Comparison of ENCODE assay signal across 1 cellular context in the genomic region with DNA sequence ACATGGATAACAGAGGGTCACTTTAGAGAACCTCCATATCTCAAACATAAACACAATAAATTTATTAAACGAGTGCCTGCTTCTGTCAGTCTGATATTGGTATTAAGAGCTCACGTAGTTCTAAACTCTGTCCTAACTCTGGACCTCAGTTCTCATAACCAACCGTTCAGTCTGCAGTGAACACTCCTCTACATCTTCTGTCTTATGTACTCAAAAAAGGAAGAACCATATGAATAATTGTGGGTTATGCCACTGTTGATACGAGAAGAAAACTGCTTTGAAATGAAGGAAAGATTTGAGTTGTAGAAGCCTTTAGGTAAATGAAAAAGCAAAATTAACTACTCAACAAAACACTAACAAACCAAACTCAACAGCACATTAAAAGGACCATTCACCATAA.
TF ChIP-seq lines count a peak whose summit lies in the region.

No MANE protein-coding gene starts in this region.

TF ChIP-seq in GM12878, 131 proteins besides CTCF, POLR2A, EP300 and RAD21 (continued from another document):
- TF ChIP-seq, protein P1, sequence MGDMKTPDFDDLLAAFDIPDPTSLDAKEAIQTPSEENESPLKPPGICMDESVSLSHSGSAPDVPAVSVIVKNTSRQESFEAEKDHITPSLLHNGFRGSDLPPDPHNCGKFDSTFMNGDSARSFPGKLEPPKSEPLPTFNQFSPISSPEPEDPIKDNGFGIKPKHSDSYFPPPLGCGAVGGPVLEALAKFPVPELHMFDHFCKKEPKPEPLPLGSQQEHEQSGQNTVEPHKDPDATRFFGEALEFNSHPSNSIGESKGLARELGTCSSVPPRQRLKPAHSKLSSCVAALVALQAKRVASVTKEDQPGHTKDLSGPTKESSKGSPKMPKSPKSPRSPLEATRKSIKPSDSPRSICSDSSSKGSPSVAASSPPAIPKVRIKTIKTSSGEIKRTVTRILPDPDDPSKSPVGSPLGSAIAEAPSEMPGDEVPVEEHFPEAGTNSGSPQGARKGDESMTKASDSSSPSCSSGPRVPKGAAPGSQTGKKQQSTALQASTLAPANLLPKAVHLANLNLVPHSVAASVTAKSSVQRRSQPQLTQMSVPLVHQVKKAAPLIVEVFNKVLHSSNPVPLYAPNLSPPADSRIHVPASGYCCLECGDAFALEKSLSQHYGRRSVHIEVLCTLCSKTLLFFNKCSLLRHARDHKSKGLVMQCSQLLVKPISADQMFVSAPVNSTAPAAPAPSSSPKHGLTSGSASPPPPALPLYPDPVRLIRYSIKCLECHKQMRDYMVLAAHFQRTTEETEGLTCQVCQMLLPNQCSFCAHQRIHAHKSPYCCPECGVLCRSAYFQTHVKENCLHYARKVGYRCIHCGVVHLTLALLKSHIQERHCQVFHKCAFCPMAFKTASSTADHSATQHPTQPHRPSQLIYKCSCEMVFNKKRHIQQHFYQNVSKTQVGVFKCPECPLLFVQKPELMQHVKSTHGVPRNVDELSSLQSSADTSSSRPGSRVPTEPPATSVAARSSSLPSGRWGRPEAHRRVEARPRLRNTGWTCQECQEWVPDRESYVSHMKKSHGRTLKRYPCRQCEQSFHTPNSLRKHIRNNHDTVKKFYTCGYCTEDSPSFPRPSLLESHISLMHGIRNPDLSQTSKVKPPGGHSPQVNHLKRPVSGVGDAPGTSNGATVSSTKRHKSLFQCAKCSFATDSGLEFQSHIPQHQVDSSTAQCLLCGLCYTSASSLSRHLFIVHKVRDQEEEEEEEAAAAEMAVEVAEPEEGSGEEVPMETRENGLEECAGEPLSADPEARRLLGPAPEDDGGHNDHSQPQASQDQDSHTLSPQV (IDR thresholded peaks at IDR 0.05) = no peak
- TF ChIP-seq ETV6 (conservative IDR thresholded peaks at IDR 0.05 in 1 of 2, IDR thresholded peaks at IDR 0.05 in 1 of 2; ENCODE audit: borderline replicate concordance in 1 of 2, low read depth in 1 of 2) = no peak
- TF ChIP-seq, protein P2, sequence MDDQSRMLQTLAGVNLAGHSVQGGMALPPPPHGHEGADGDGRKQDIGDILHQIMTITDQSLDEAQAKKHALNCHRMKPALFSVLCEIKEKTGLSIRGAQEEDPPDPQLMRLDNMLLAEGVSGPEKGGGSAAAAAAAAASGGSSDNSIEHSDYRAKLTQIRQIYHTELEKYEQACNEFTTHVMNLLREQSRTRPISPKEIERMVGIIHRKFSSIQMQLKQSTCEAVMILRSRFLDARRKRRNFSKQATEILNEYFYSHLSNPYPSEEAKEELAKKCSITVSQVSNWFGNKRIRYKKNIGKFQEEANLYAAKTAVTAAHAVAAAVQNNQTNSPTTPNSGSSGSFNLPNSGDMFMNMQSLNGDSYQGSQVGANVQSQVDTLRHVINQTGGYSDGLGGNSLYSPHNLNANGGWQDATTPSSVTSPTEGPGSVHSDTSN (IDR thresholded peaks at IDR 0.05; ENCODE audit: insufficient replicate concordance, low read depth, low read length) = no peak
- TF ChIP-seq TBL1XR1 (IDR thresholded peaks at IDR 0.05; ENCODE audit: low read depth, low read length) = no peak
- no peak for TF ChIP-seq ZNF217 (IDR thresholded peaks at IDR 0.05)
- no peak for TF ChIP-seq MYB (IDR thresholded peaks at IDR 0.05; ENCODE audit: borderline replicate concordance, low read depth, low read length)
- no peak for TF ChIP-seq MTA3 (IDR thresholded peaks at IDR 0.05; ENCODE audit: borderline replicate concordance, low read length)
- TF ChIP-seq SKIL (IDR thresholded peaks at IDR 0.05; ENCODE audit: low read depth, poor library complexity, severe bottlenecking) = no peak
- no peak for TF ChIP-seq CEBPZ (IDR thresholded peaks at IDR 0.05; ENCODE audit: low read depth, low read length)
- TF ChIP-seq STAT1 (conservative IDR thresholded peaks at IDR 0.05) = no peak
- TF ChIP-seq KLF5 (IDR thresholded peaks at IDR 0.05; ENCODE audit: partially characterized antibody) = no peak
- TF ChIP-seq RELB (IDR thresholded peaks at IDR 0.05; ENCODE audit: low read depth) = no peak
